Comparison of ENCODE assay signal across 16 cellular contexts in the genomic region with DNA sequence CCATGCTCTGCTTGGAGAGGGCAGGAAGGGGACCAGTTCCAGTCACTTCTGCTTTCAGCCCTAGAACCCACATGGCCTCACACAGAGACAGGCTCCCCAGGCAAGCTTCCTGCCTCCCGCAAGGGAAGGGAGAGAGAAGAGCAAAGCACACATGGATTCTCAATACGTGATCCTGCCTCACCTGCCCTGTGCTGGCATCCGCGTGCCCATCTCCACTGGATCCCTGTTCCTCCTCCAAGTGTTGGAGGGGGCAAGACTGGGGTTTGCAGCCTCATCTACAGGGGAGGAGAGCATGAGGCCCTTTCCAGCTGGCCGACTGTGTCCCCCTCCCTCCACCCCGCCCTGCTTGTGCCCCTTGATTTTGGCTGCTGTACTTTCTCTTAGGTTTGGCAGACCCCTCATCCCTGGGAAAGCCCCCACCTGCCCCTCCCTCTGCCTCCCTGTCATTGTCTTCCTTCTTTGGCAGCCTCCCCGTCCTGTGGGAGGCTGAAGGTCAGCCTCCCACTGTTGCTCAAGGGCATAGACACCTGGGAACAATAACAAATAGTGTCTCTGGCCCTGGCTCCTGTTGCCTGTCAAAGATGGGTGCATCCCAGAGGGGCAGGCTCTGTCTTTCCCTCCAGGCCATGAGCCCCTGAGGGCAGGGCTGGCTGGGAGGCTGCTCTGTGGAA. TPM values are rescaled to one million over a fixed set of nuclear protein-coding genes. Genes with fewer than 3 reads are reported as not detected.
DNase-seq lines count a peak whose midpoint lies in the region; ATAC-seq, FAIRE-seq and TF ChIP-seq lines count a peak whose summit lies in the region.
"Had no signal": no experiment of that assay in that cellular context is flagged by ENCODE, and none has a peak within 500 bp of the region (broad histone marks: within the 10 kb centered on the region; RNA-seq: fewer than 3 reads in every experiment).

No MANE protein-coding gene starts in this region.

- H3K4me1 ChIP-seq in astrocyte (ENCODE audit: insufficient read depth, low read length) (peaks cover 45% of the 10 kb centered on the region), spleen (no peaks in the 10 kb centered on the region)

- no peaks in the 10 kb centered on the region for H4K20me1 ChIP-seq in astrocyte (ENCODE audit: insufficient read depth, low read length)

- 63 to 74% (median 67%) methylated on average over 6 to 7 of the region's 7 CpGs for WGBS in spleen, 5 donors

- H3K36me3 Mint-ChIP-seq in HFFc6 (ENCODE audit: low read depth) (peaks cover 18% of the 10 kb centered on the region), astrocyte (ENCODE audit: low read depth, unreplicated experiment) (no peaks in the 10 kb centered on the region)
- no peaks in the 10 kb centered on the region for H3K36me3 Mint-ChIP-seq in activated CD8-positive, alpha-beta T cell treated with anti-CD3 and anti-CD28 coated beads for 36 hours (ENCODE audit: low read depth)

- H3K4me3 Mint-ChIP-seq in HFFc6, result no peak overlapping the region
- H3K4me3 Mint-ChIP-seq in astrocyte (ENCODE audit: unreplicated experiment), result no peak overlapping the region
- no peak overlapping the region for H3K4me3 Mint-ChIP-seq in activated CD8-positive, alpha-beta T cell treated with anti-CD3 and anti-CD28 coated beads for 36 hours
- H3K4me3 Mint-ChIP-seq: CD4-positive, alpha-beta T cell had no signal

- DNase-seq in NOMO-1 (lab: John Stamatoyannopoulos, UW; ENCODE audit: unreplicated experiment in 2 of 2), result peak; percentile 2 to 5
- DNase-seq in NOMO-1 treated with dmso at 0.1 percent for 144 hours (lab: John Stamatoyannopoulos, UW; ENCODE audit: unreplicated experiment), result no peak
- DNase-seq in HFFc6, result no peak
- no peak for DNase-seq in astrocyte (ENCODE audit: low read depth)
- DNase-seq in spleen, result peak; percentile 51
- no peak for DNase-seq in activated CD8-positive, alpha-beta T cell treated with anti-CD3 and anti-CD28 coated beads for 36 hours
- DNase-seq: AML-193; CD4-positive, alpha-beta T cell; GF-D8; NCI-H1105; NCI-H2171; PC-9; T-helper 1 cell had no signal

- H3K9me3 Mint-ChIP-seq in HFFc6 (peaks cover 13% of the 10 kb centered on the region), astrocyte (ENCODE audit: unreplicated experiment) (peaks cover 14% of the 10 kb centered on the region)
- H3K9me3 Mint-ChIP-seq in activated CD8-positive, alpha-beta T cell treated with anti-CD3 and anti-CD28 coated beads for 36 hours, result peaks cover 7% of the 10 kb centered on the region

- ATAC-seq in GM21737 (IDR thresholded peaks at IDR 0.05; ENCODE audit: unreplicated experiment) (no peak), HG02981 (IDR thresholded peaks at IDR 0.05; ENCODE audit: unreplicated experiment) (no peak)
- ATAC-seq in activated CD8-positive, alpha-beta T cell treated with anti-CD3 and anti-CD28 coated beads for 36 hours, result no peak

- no peak for TF ChIP-seq POLR2A in spleen (IDR thresholded peaks at IDR 0.05)

- FAIRE-seq in astrocyte (lab: Jason Lieb, UNC), result no peak
- FAIRE-seq: D721Med had no signal

- H3K9ac ChIP-seq in astrocyte (ENCODE audit: low read length), result no peak overlapping the region

- H3K4me1 Mint-ChIP-seq in HFFc6 (ENCODE audit: low read depth), result peaks cover 80% of the 10 kb centered on the region
- H3K4me1 Mint-ChIP-seq in astrocyte (ENCODE audit: low read depth, unreplicated experiment), result peaks cover 20% of the 10 kb centered on the region
- no peaks in the 10 kb centered on the region for H3K4me1 Mint-ChIP-seq in activated CD8-positive, alpha-beta T cell treated with anti-CD3 and anti-CD28 coated beads for 36 hours (ENCODE audit: low read depth)

- peak overlapping the region; percentile 98 for H3K27ac Mint-ChIP-seq in HFFc6
- no peak overlapping the region for H3K27ac Mint-ChIP-seq in astrocyte (ENCODE audit: unreplicated experiment)
- no peak overlapping the region for H3K27ac Mint-ChIP-seq in activated CD8-positive, alpha-beta T cell treated with anti-CD3 and anti-CD28 coated beads for 36 hours
- H3K27ac Mint-ChIP-seq: CD4-positive, alpha-beta T cell had no signal

- H3K36me3 ChIP-seq in astrocyte (ENCODE audit: insufficient read depth, low read length), result no peaks in the 10 kb centered on the region
- H3K36me3 ChIP-seq in spleen, result no peaks in the 10 kb centered on the region

- CTCF ChIA-PET in activated CD8-positive, alpha-beta T cell treated with anti-CD3 and anti-CD28 coated beads for 36 hours (lab: Charles Lee), result no interaction called here

- H3K4me2 ChIP-seq in astrocyte (ENCODE audit: low read length), result no peak overlapping the region
- H3K4me2 ChIP-seq: PC-9 had no signal

- H3K27me3 Mint-ChIP-seq in HFFc6 (ENCODE audit: insufficient read depth) (peaks cover 9% of the 10 kb centered on the region), astrocyte (ENCODE audit: low read depth, unreplicated experiment) (peaks cover 3% of the 10 kb centered on the region)
- peaks cover 9% of the 10 kb centered on the region for H3K27me3 Mint-ChIP-seq in activated CD8-positive, alpha-beta T cell treated with anti-CD3 and anti-CD28 coated beads for 36 hours

- H2AFZ ChIP-seq in astrocyte (ENCODE audit: low read depth, low read length), result peak overlapping the region; percentile 4
- H2AFZ ChIP-seq: PC-9 had no signal

- H3K9me3 ChIP-seq in astrocyte (ENCODE audit: insufficient read depth, low read depth, low read length) (peaks cover 5% of the 10 kb centered on the region), spleen (peaks cover 0 to 17% (median 14%) of the 10 kb centered on the region in 8 donors)

- POLR2A ChIA-PET in activated CD8-positive, alpha-beta T cell treated with anti-CD3 and anti-CD28 coated beads for 36 hours (lab: Charles Lee), result no interaction called here

- intact Hi-C loops in spleen (cut with DNase I; ENCODE audit: low total_unique reads), result no loop called here
- intact Hi-C loops in activated CD8-positive, alpha-beta T cell treated with anti-CD3 and anti-CD28 coated beads for 36 hours (cut with micrococcal nuclease), result no loop called here

- no peaks in the 10 kb centered on the region for H3K79me2 ChIP-seq in astrocyte (ENCODE audit: insufficient read depth, low read length)

- H3K27ac ChIP-seq in astrocyte (ENCODE audit: low read depth, low read length) (no peak overlapping the region), spleen (no peak overlapping the region)

- TF ChIP-seq CTCF in HFFc6 (IDR thresholded peaks at IDR 0.05), result no peak
- TF ChIP-seq CTCF in astrocyte (IDR thresholded peaks at IDR 0.05; ENCODE audit: insufficient read depth, low read depth, low read length), result no peak
- no peak for TF ChIP-seq CTCF in spleen (IDR thresholded peaks at IDR 0.05 in 8 of 11, conservative IDR thresholded peaks at IDR 0.05 in 3 of 11)
- no peak for TF ChIP-seq CTCF in activated CD8-positive, alpha-beta T cell treated with anti-CD3 and anti-CD28 coated beads for 36 hours (IDR thresholded peaks at IDR 0.05)

- H3K4me3 ChIP-seq in astrocyte (ENCODE audit: insufficient read depth, low read depth, low read length) (no peak overlapping the region), spleen (no peak overlapping the region)
- H3K4me3 ChIP-seq: PC-9 had no signal

- H3K27me3 ChIP-seq in astrocyte (ENCODE audit: insufficient read depth, low read length) (no peaks in the 10 kb centered on the region), spleen (replicated peaks in 1 of 7) (peaks cover 0 to 37% (median 0%) of the 10 kb centered on the region in 7 donors)

RNA-seq across cellular contexts. Expression of a gene that starts 22.7 kb away (rescaled TPM):
- under 1 TPM in 3 of 6 experiments, not detected in 3; 0.14 to 0.26 (median 0.18) TPM for total RNA-seq in HFFc6 (2021; fragmentation: NEBNext Ultra II Directional; extraction: Animal tissue kit (Norgen Biotek cat#: 25700))
- total RNA-seq in astrocyte (0.19 and 1.6 TPM in 2 replicates), spleen (1 to 10 TPM in 2 of 7 donors, under 1 TPM in 2, not detected in 3; 0.25 to 1.2 (median 0.65) TPM)
- under 1 TPM; 0.16 to 0.91 (median 0.57) TPM for polyA plus RNA-seq in spleen
- not detected for total RNA-seq in activated CD8-positive, alpha-beta T cell treated with anti-CD3 and anti-CD28 coated beads for 36 hours
- total RNA-seq: CD4-positive, alpha-beta T cell had no signal

Comparison
In these comparisons a context has a peak if more than half of its experiments do, and no peak if none do; other contexts are left out.
1. DNase-seq: peak in NOMO-1 (2 of 2) and spleen (single experiment); none in NOMO-1 treated with dmso at 0.1 percent for 144 hours (single experiment), HFFc6 (single experiment), astrocyte (single experiment) and activated CD8-positive, alpha-beta T cell treated with anti-CD3 and anti-CD28 coated beads for 36 hours (single experiment).